ENCODE assay signal across 1 cellular context in genomic region chr5:58188287-58188651, GRCh38.
TF ChIP-seq lines count a peak whose summit lies in the region.

No MANE protein-coding gene starts in this region.

TF ChIP-seq in GM23338, 12 proteins besides CTCF, POLR2A, EP300 and RAD21 (continued from another document):
- TF ChIP-seq ZNF462 (CRISPR knock-in tag; IDR thresholded peaks at IDR 0.05): no peak
